Comparison of ENCODE assay signal across 23 cellular contexts in the genomic region with DNA sequence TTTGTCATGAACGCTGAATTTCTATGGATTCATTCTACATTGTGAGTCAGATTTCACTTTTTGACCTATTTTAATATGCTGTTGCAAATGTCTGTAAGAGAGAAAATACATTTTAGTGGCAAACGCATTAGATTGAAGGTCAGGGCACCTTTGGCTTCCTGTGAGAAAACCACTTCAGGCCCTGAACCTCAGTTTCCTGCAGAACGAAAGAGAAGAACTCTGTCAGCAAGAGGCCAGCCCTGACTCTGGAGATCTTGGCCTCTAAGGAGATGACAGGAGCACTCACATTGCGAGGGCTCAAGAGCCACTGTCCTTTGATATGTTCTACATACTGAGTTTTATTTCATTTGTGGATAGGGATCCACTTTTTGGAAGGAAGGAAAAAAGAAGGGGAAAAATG.
DNase-seq lines count a peak whose midpoint lies in the region; ATAC-seq and TF ChIP-seq lines count a peak whose summit lies in the region.
"Had no signal": no experiment of that assay in that cellular context is flagged by ENCODE, and none has a peak within 500 bp of the region (broad histone marks: within the 10 kb centered on the region; RNA-seq: fewer than 3 reads in every experiment).

No MANE protein-coding gene starts in this region.

- DNase-seq in activated T-cell treated with anti-CD3 and anti-CD28 coated beads, Interleukin-2, amount 50 U/mL, for 72 hours = no peak
- DNase-seq in activated T-cell treated with anti-CD3 and anti-CD28 coated beads, Interleukin-2, amount 50 U/mL, for 48 hours = no peak
- peak; percentile 22 for DNase-seq in activated CD4-positive, alpha-beta memory T cell treated with anti-CD3 and anti-CD28 coated beads for 36 hours
- no peak for DNase-seq in endothelial cell (ENCODE audit: low spot score)
- peak; percentile 17 for DNase-seq in stimulated activated naive CD8-positive, alpha-beta T cell treated with anti-CD3 and anti-CD28 coated beads, Interleukin-15, Interleukin-2, amounts not matched to agents 100 U/mL and 50 U/mL, for 24 hours
- DNase-seq: dorsolateral prefrontal cortex, erythroblast, KBM-7, left ventricle myocardium superior, NCI-H1048, NCI-H524 treated with DMSO at 0.1 percent for 48 hours, OCI-M1, ovary, SHP77, substantia nigra, uterus, WERI-Rb-1 had no signal

- POLR2A ChIA-PET in activated CD4-positive, alpha-beta memory T cell treated with anti-CD3 and anti-CD28 coated beads for 36 hours (lab: Charles Lee) = interaction anchor here (0.6 kb wide), 1 partner anchor 31 kb away, joined by 3 read pairs; no protein-coding TSS in a partner anchor

- H3K27me3 Mint-ChIP-seq in activated T-cell treated with anti-CD3 and anti-CD28 coated beads, Interleukin-2, amount 50 U/mL, for 72 hours (ENCODE audit: low read depth) = no peaks in the 10 kb centered on the region
- no peaks in the 10 kb centered on the region for H3K27me3 Mint-ChIP-seq in activated CD4-positive, alpha-beta memory T cell treated with anti-CD3 and anti-CD28 coated beads for 36 hours
- H3K27me3 Mint-ChIP-seq in endothelial cell (ENCODE audit: unreplicated experiment) = peaks cover 9% of the 10 kb centered on the region

- peak in 1 of 2 donors; percentile 48 for ATAC-seq in activated T-cell treated with anti-CD3 and anti-CD28 coated beads, Interleukin-2, amount 50 U/mL, for 72 hours (replicated peaks in 1 of 2)
- peak; percentile 66 for ATAC-seq in stimulated activated naive CD8-positive, alpha-beta T cell treated with anti-CD3 and anti-CD28 coated beads, Interleukin-15, Interleukin-2, amounts not matched to agents 100 U/mL and 50 U/mL, for 24 hours
- ATAC-seq in HG02642 (IDR thresholded peaks at IDR 0.05; ENCODE audit: poor library complexity, unreplicated experiment) (no peak), GM18907 (IDR thresholded peaks at IDR 0.05; ENCODE audit: unreplicated experiment) (no peak), HG02884 (IDR thresholded peaks at IDR 0.05; ENCODE audit: unreplicated experiment) (no peak)
- ATAC-seq: gastroesophageal sphincter, HCT116, left ventricle myocardium superior, sciatic nerve had no signal

- CTCF ChIA-PET in activated CD4-positive, alpha-beta memory T cell treated with anti-CD3 and anti-CD28 coated beads for 36 hours (lab: Charles Lee) = interaction anchor here (1.5 to 3.0 kb wide), 2 partner anchors 625 to 626 kb away, joined by 3 to 12 read pairs; no protein-coding TSS in a partner anchor

- H3K27ac Mint-ChIP-seq in activated T-cell treated with anti-CD3 and anti-CD28 coated beads, Interleukin-2, amount 50 U/mL, for 72 hours = peak overlapping the region; percentile 90
- H3K27ac Mint-ChIP-seq in activated CD4-positive, alpha-beta memory T cell treated with anti-CD3 and anti-CD28 coated beads for 36 hours = peak overlapping the region; percentile 9
- H3K27ac Mint-ChIP-seq in endothelial cell (ENCODE audit: unreplicated experiment) = peak overlapping the region; percentile 11

- H3K9me3 Mint-ChIP-seq in activated T-cell treated with anti-CD3 and anti-CD28 coated beads, Interleukin-2, amount 50 U/mL, for 72 hours = no peaks in the 10 kb centered on the region
- no peaks in the 10 kb centered on the region for H3K9me3 Mint-ChIP-seq in activated CD4-positive, alpha-beta memory T cell treated with anti-CD3 and anti-CD28 coated beads for 36 hours
- H3K9me3 Mint-ChIP-seq in endothelial cell (ENCODE audit: unreplicated experiment) = no peaks in the 10 kb centered on the region

- intact Hi-C loops in activated CD4-positive, alpha-beta memory T cell treated with anti-CD3 and anti-CD28 coated beads for 36 hours (cut with micrococcal nuclease) = no loop called here

- H3K36me3 Mint-ChIP-seq in activated T-cell treated with anti-CD3 and anti-CD28 coated beads, Interleukin-2, amount 50 U/mL, for 72 hours (ENCODE audit: insufficient read depth in 2 of 2) = peaks cover 3 to 6% of the 10 kb centered on the region in 2 donors
- H3K36me3 Mint-ChIP-seq in activated CD4-positive, alpha-beta memory T cell treated with anti-CD3 and anti-CD28 coated beads for 36 hours = peaks cover 23% of the 10 kb centered on the region
- peaks cover 74% of the 10 kb centered on the region for H3K36me3 Mint-ChIP-seq in endothelial cell (ENCODE audit: low read depth, unreplicated experiment)

- H3K4me3 Mint-ChIP-seq in activated T-cell treated with anti-CD3 and anti-CD28 coated beads, Interleukin-2, amount 50 U/mL, for 72 hours = peak overlapping the region in 1 of 2 donors; percentile 46
- H3K4me3 Mint-ChIP-seq in activated CD4-positive, alpha-beta memory T cell treated with anti-CD3 and anti-CD28 coated beads for 36 hours = no peak overlapping the region
- no peak overlapping the region for H3K4me3 Mint-ChIP-seq in endothelial cell (ENCODE audit: unreplicated experiment)

- peaks cover 27% of the 10 kb centered on the region for H3K4me1 Mint-ChIP-seq in activated T-cell treated with anti-CD3 and anti-CD28 coated beads, Interleukin-2, amount 50 U/mL, for 72 hours (ENCODE audit: low read depth)
- H3K4me1 Mint-ChIP-seq in activated CD4-positive, alpha-beta memory T cell treated with anti-CD3 and anti-CD28 coated beads for 36 hours (ENCODE audit: low read depth) = peaks cover 33% of the 10 kb centered on the region
- H3K4me1 Mint-ChIP-seq in endothelial cell (ENCODE audit: unreplicated experiment) = peaks cover 57% of the 10 kb centered on the region

- TF ChIP-seq CTCF in endothelial cell (IDR thresholded peaks at IDR 0.05; ENCODE audit: unreplicated experiment) = no peak

Comparison
In these comparisons a context has a peak if more than half of its experiments do, and no peak if none do; other contexts are left out.
1. DNase-seq: peak in activated CD4-positive, alpha-beta memory T cell treated with anti-CD3 and anti-CD28 coated beads for 36 hours (single experiment) and stimulated activated naive CD8-positive, alpha-beta T cell treated with anti-CD3 and anti-CD28 coated beads, Interleukin-15, Interleukin-2, amounts not matched to agents 100 U/mL and 50 U/mL, for 24 hours (single experiment); none in activated T-cell treated with anti-CD3 and anti-CD28 coated beads, Interleukin-2, amount 50 U/mL, for 72 hours (0 of 2), activated T-cell treated with anti-CD3 and anti-CD28 coated beads, Interleukin-2, amount 50 U/mL, for 48 hours (0 of 2) and endothelial cell (single experiment).
2. H3K27ac Mint-ChIP-seq: peak in every context shown above with its lines; median percentile 90 in activated T-cell treated with anti-CD3 and anti-CD28 coated beads, Interleukin-2, amount 50 U/mL, for 72 hours; 11 in endothelial cell; 9 in activated CD4-positive, alpha-beta memory T cell treated with anti-CD3 and anti-CD28 coated beads for 36 hours.